Comparison of ENCODE assay signal across 31 cellular contexts in genomic region chr19:32811151-32811550, GRCh38. TPM values are rescaled to one million over a fixed set of nuclear protein-coding genes. Genes with fewer than 3 reads are reported as not detected.
"Had no signal": no experiment of that assay in that cellular context is flagged by ENCODE, and none has a peak within 500 bp of the region (broad histone marks: within the 10 kb centered on the region; RNA-seq: fewer than 3 reads in every experiment).

No MANE protein-coding gene starts in this region.

- H3K4me3 ChIP-seq: left lung, lower lobe of right lung, neural progenitor cell, ovary, sigmoid colon, spleen, tibial nerve, upper lobe of left lung had no signal

- H3K4me3 Mint-ChIP-seq: immature natural killer cell; mesothelial cell of epicardium; naive B cell; natural killer cell; nephron progenitor cell; neural progenitor cell; stimulated activated memory B cell treated with anti-CD40 and anti-IgM and Interleukin-4, amounts not matched to agents 10 μg/mL and 1 μg/mL and 100 μg/mL, for 72 hours; stimulated activated naive CD8-positive, alpha-beta T cell treated with anti-CD3 and anti-CD28 coated beads, Interleukin-15, amount 100 ng/mL, for 72 hours had no signal

- H2AFZ ChIP-seq: neural progenitor cell had no signal

- DNase-seq: hypothalamus; immature natural killer cell; kidney; left colon; left lung; lower lobe of right lung; mesendoderm; naive B cell; natural killer cell; nephron progenitor cell; ovary; retina; right cardiac atrium; sigmoid colon; small intestine; stimulated activated CD4-positive, alpha-beta T cell treated with anti-CD3 and anti-CD28 coated beads, Interleukin-1b, Interleukin-23, amount 100 ng/mL, for 48 hours; stimulated activated CD4-positive, alpha-beta T cell treated with anti-CD3 and anti-CD28 coated beads, Interleukin-2, amount 100 ng/mL, for 48 hours; stimulated activated CD4-positive, alpha-beta T cell treated with anti-CD3 and anti-CD28 coated beads, Interleukin-4, amount 100 ng/mL, for 4 hours; stimulated activated CD8-positive, alpha-beta memory T cell treated with anti-CD3 and anti-CD28 coated beads, Interleukin-4, amount 100 ng/mL, for 48 hours; stimulated activated naive CD4-positive, alpha-beta T cell treated with Interleukin-2 at 50 U/mL for 16 hours; stimulated activated naive CD8-positive, alpha-beta T cell treated with anti-CD3 and anti-CD28 coated beads, Interleukin-15, amount 100 ng/mL, for 72 hours; substantia nigra; upper lobe of left lung had no signal

- H3K36me3 Mint-ChIP-seq: immature natural killer cell; mesothelial cell of epicardium; naive B cell; natural killer cell; neural progenitor cell; stimulated activated memory B cell treated with anti-CD40 and anti-IgM and Interleukin-4, amounts not matched to agents 10 μg/mL and 1 μg/mL and 100 μg/mL, for 72 hours had no signal

- H3K4me1 Mint-ChIP-seq: immature natural killer cell; naive B cell; natural killer cell; stimulated activated memory B cell treated with anti-CD40 and anti-IgM and Interleukin-4, amounts not matched to agents 10 μg/mL and 1 μg/mL and 100 μg/mL, for 72 hours had no signal

- H3K36me3 ChIP-seq: left lung, lower lobe of right lung, neural progenitor cell, ovary, sigmoid colon, spleen, tibial nerve, upper lobe of left lung had no signal

- H3K27me3 ChIP-seq: neural progenitor cell, ovary, sigmoid colon, tibial nerve, upper lobe of left lung had no signal

- H3K9me3 Mint-ChIP-seq: immature natural killer cell; mesothelial cell of epicardium; naive B cell; natural killer cell; nephron progenitor cell; neural progenitor cell; stimulated activated memory B cell treated with anti-CD40 and anti-IgM and Interleukin-4, amounts not matched to agents 10 μg/mL and 1 μg/mL and 100 μg/mL, for 72 hours; stimulated activated naive CD8-positive, alpha-beta T cell treated with anti-CD3 and anti-CD28 coated beads, Interleukin-15, amount 100 ng/mL, for 72 hours had no signal

- H3K9me3 ChIP-seq: left lung, lower lobe of right lung, ovary, sigmoid colon, spleen, tibial nerve, upper lobe of left lung had no signal

- ATAC-seq: left colon; left lung; lower lobe of right lung; natural killer cell; right cardiac atrium; stimulated activated memory B cell treated with anti-CD40 and anti-IgM and Interleukin-4, amounts not matched to agents 10 μg/mL and 1 μg/mL and 100 μg/mL, for 72 hours; stimulated activated naive CD8-positive, alpha-beta T cell treated with anti-CD3 and anti-CD28 coated beads, Interleukin-15, amount 100 ng/mL, for 72 hours had no signal

- H3K27ac Mint-ChIP-seq: immature natural killer cell; mesothelial cell of epicardium; natural killer cell; neural progenitor cell; progenitor cell of endocrine pancreas; stimulated activated memory B cell treated with anti-CD40 and anti-IgM and Interleukin-4, amounts not matched to agents 10 μg/mL and 1 μg/mL and 100 μg/mL, for 72 hours; stimulated activated naive CD8-positive, alpha-beta T cell treated with anti-CD3 and anti-CD28 coated beads, Interleukin-15, amount 100 ng/mL, for 72 hours had no signal

- H3K4me2 ChIP-seq: neural progenitor cell had no signal

- H3K27ac ChIP-seq: left lung, lower lobe of right lung, neural progenitor cell, ovary, sigmoid colon, spleen, tibial nerve, upper lobe of left lung had no signal

- H3K4me1 ChIP-seq: left lung, lower lobe of right lung, neural progenitor cell, sigmoid colon, spleen, tibial nerve had no signal

- H3K9ac ChIP-seq: neural progenitor cell had no signal

RNA-seq across cellular contexts. Expression of gene SLC7A9, which starts 58.4 kb away (rescaled TPM):
- total RNA-seq: mononuclear cell, pulmonary artery endothelial cell had no signal
- polyA plus RNA-seq: immature natural killer cell had no signal
